In the genomic region with DNA sequence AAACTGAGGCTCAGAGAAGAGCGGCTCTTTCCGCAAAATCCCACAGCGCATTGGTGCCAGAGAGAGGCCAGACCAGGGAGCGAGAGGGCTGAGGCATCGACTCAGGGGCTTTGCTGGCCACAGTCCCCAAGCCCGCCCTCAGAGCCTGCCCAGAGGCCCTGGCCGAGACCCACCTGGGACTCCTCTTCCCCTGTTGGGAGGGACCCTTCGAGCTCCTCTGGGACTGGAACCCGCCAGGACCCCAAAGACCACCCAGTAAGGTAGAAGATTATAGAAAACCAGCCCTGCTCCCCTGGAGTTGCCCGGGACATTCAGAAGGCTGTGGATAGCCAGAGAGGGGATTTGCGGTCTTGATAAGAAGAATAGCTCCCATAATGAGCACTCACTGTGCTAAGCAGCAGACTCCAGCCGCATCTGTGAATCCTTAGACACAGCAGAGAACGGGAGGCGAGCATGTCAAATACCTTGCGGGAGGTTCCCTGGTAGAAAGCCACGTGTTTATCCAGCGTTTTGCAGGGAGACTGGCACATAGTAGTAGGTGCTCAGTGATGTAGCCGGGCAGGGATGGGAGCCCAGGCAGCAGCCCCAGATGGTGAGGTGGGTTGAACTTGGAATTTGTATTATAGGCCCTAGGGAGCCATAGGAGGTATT, we compare ENCODE assay signal across 1 cellular context.
TF ChIP-seq lines count a peak whose summit lies in the region.

No MANE protein-coding gene starts in this region.

TF ChIP-seq in WTC11, 78 proteins besides CTCF, POLR2A, EP300 and RAD21 (continued from another document):
- TF ChIP-seq, protein P1, sequence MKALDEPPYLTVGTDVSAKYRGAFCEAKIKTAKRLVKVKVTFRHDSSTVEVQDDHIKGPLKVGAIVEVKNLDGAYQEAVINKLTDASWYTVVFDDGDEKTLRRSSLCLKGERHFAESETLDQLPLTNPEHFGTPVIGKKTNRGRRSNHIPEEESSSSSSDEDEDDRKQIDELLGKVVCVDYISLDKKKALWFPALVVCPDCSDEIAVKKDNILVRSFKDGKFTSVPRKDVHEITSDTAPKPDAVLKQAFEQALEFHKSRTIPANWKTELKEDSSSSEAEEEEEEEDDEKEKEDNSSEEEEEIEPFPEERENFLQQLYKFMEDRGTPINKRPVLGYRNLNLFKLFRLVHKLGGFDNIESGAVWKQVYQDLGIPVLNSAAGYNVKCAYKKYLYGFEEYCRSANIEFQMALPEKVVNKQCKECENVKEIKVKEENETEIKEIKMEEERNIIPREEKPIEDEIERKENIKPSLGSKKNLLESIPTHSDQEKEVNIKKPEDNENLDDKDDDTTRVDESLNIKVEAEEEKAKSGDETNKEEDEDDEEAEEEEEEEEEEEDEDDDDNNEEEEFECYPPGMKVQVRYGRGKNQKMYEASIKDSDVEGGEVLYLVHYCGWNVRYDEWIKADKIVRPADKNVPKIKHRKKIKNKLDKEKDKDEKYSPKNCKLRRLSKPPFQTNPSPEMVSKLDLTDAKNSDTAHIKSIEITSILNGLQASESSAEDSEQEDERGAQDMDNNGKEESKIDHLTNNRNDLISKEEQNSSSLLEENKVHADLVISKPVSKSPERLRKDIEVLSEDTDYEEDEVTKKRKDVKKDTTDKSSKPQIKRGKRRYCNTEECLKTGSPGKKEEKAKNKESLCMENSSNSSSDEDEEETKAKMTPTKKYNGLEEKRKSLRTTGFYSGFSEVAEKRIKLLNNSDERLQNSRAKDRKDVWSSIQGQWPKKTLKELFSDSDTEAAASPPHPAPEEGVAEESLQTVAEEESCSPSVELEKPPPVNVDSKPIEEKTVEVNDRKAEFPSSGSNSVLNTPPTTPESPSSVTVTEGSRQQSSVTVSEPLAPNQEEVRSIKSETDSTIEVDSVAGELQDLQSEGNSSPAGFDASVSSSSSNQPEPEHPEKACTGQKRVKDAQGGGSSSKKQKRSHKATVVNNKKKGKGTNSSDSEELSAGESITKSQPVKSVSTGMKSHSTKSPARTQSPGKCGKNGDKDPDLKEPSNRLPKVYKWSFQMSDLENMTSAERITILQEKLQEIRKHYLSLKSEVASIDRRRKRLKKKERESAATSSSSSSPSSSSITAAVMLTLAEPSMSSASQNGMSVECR (CRISPR knock-in tag; IDR thresholded peaks at IDR 0.05; ENCODE audit: borderline replicate concordance), result no peak
- TF ChIP-seq NR2C2 (CRISPR knock-in tag; IDR thresholded peaks at IDR 0.05) (no peak), JAZF1 (CRISPR knock-in tag; IDR thresholded peaks at IDR 0.05) (no peak)
- TF ChIP-seq, protein P2, sequence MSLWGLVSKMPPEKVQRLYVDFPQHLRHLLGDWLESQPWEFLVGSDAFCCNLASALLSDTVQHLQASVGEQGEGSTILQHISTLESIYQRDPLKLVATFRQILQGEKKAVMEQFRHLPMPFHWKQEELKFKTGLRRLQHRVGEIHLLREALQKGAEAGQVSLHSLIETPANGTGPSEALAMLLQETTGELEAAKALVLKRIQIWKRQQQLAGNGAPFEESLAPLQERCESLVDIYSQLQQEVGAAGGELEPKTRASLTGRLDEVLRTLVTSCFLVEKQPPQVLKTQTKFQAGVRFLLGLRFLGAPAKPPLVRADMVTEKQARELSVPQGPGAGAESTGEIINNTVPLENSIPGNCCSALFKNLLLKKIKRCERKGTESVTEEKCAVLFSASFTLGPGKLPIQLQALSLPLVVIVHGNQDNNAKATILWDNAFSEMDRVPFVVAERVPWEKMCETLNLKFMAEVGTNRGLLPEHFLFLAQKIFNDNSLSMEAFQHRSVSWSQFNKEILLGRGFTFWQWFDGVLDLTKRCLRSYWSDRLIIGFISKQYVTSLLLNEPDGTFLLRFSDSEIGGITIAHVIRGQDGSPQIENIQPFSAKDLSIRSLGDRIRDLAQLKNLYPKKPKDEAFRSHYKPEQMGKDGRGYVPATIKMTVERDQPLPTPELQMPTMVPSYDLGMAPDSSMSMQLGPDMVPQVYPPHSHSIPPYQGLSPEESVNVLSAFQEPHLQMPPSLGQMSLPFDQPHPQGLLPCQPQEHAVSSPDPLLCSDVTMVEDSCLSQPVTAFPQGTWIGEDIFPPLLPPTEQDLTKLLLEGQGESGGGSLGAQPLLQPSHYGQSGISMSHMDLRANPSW (CRISPR knock-in tag; conservative IDR thresholded peaks at IDR 0.05; ENCODE audit: low read depth), result no peak
